Comparison of ENCODE assay signal across 32 cellular contexts in genomic region chr4:78606035-78606434, GRCh38. TPM values are rescaled to one million over a fixed set of nuclear protein-coding genes. Genes with fewer than 3 reads are reported as not detected.
"Had no signal": no experiment of that assay in that cellular context is flagged by ENCODE, and none has a peak within 500 bp of the region (broad histone marks: within the 10 kb centered on the region; RNA-seq: fewer than 3 reads in every experiment).

No MANE protein-coding gene starts in this region.

- FAIRE-seq: astrocyte, colon had no signal

- H3K27ac ChIP-seq: esophagus squamous epithelium, gastroesophageal sphincter, heart right ventricle, WERI-Rb-1 had no signal

- H3K27me3 ChIP-seq: esophagus squamous epithelium, gastroesophageal sphincter, heart right ventricle had no signal

- H3K36me3 ChIP-seq: WERI-Rb-1 had no signal

- H3K9me3 Mint-ChIP-seq: activated B cell treated with CpG ODN at 0.5 μM for 24 hours; activated CD8-positive, alpha-beta T cell treated with anti-CD3 and anti-CD28 coated beads for 36 hours; activated T-cell treated with anti-CD3 and anti-CD28 coated beads, Interleukin-2, amount 50 U/mL, for 4 hours; activated T-helper 17 cell treated with anti-CD3 and anti-CD28 coated beads, Interleukin-2, amount 50 U/mL, for 72 hours; effector memory CD8-positive, alpha-beta T cell; T-helper 2 cell treated with Interferon-gamma antibody and Interleukin-4, amounts not matched to agents 5 μg/mL and 100 μg/mL, for 36 hours had no signal

- H3K9me3 ChIP-seq: esophagus squamous epithelium, gastroesophageal sphincter, heart right ventricle had no signal

- H3K4me1 Mint-ChIP-seq: activated T-helper 17 cell treated with anti-CD3 and anti-CD28 coated beads, Interleukin-2, amount 50 U/mL, for 72 hours had no signal

- ATAC-seq: activated CD4-positive, CD25-positive, alpha-beta regulatory T cell treated with anti-CD3 and anti-CD28 coated beads, Interleukin-2, amount 50 U/mL, for 24 hours; activated CD8-positive, alpha-beta T cell treated with anti-CD3 and anti-CD28 coated beads for 36 hours; activated T-helper 17 cell treated with anti-CD3 and anti-CD28 coated beads, Interleukin-2, amount 50 U/mL, for 72 hours; effector memory CD8-positive, alpha-beta T cell; gastroesophageal sphincter; heart right ventricle; T-helper 17 cell had no signal

- H3K4me3 ChIP-seq: esophagus squamous epithelium, gastroesophageal sphincter, heart right ventricle had no signal

- H3K27ac Mint-ChIP-seq: activated B cell treated with CpG ODN at 0.5 μM for 24 hours; activated CD8-positive, alpha-beta T cell treated with anti-CD3 and anti-CD28 coated beads for 36 hours; activated naive CD8-positive, alpha-beta T cell; activated T-helper 17 cell treated with anti-CD3 and anti-CD28 coated beads, Interleukin-2, amount 50 U/mL, for 72 hours; effector memory CD8-positive, alpha-beta T cell; T-helper 17 cell; T-helper 2 cell treated with Interferon-gamma antibody and Interleukin-4, amounts not matched to agents 5 μg/mL and 100 μg/mL, for 36 hours had no signal

- H3K4me1 ChIP-seq: esophagus squamous epithelium, gastroesophageal sphincter had no signal

- H3K4me3 Mint-ChIP-seq: activated B cell treated with CpG ODN at 0.5 μM for 24 hours; activated CD8-positive, alpha-beta T cell treated with anti-CD3 and anti-CD28 coated beads for 36 hours; activated naive CD8-positive, alpha-beta T cell; activated T-cell treated with anti-CD3 and anti-CD28 coated beads, Interleukin-2, amount 50 U/mL, for 4 hours; activated T-helper 17 cell treated with anti-CD3 and anti-CD28 coated beads, Interleukin-2, amount 50 U/mL, for 72 hours; effector memory CD8-positive, alpha-beta T cell; T-helper 17 cell; T-helper 2 cell treated with Interferon-gamma antibody and Interleukin-4, amounts not matched to agents 5 μg/mL and 100 μg/mL, for 36 hours had no signal

- DNase-seq: activated B cell treated with CpG ODN at 0.5 μM for 24 hours; activated CD4-positive, alpha-beta T cell treated with anti-CD3 and anti-CD28 coated beads for 48 hours; activated CD4-positive, alpha-beta T cell treated with anti-CD3 and anti-CD28 coated beads, Interleukin-2, amount 50 U/mL, for 1 hour; activated CD4-positive, alpha-beta T cell treated with anti-CD3 and anti-CD28 coated beads, Interleukin-2, amount 50 U/mL, for 48 hours; activated CD8-positive, alpha-beta memory T cell treated with anti-CD3 and anti-CD28 coated beads for 24 hours; activated CD8-positive, alpha-beta T cell treated with anti-CD3 and anti-CD28 coated beads for 36 hours; activated effector memory CD4-positive, alpha-beta T cell treated with Interleukin-2 at 50 U/mL for 16 hours; activated gamma-delta T cell treated with Interleukin-2 at 50 U/mL for 16 hours; activated naive CD4-positive, alpha-beta T cell treated with anti-CD3 and anti-CD28 coated beads, Interleukin-2, amount 50 U/mL, for 16 hours; activated naive CD4-positive, alpha-beta T cell treated with Interleukin-2 at 50 U/mL for 16 hours; activated T-cell treated with anti-CD3 and anti-CD28 coated beads, Interleukin-2, amount 50 U/mL, for 4 hours; amniotic stem cell; anterior cingulate cortex; caudate nucleus; cortex of kidney; dermis blood vessel endothelial cell; effector CD4-positive, alpha-beta T cell; effector memory CD8-positive, alpha-beta T cell; erythroblast; esophagus squamous epithelium; foreskin melanocyte; heart right ventricle; T-helper 17 cell; T1000; WERI-Rb-1 had no signal

RNA-seq across cellular contexts. Expression of gene ANXA3, which starts 54.5 kb away (rescaled TPM):
- total RNA-seq: activated T-helper 17 cell treated with anti-CD3 and anti-CD28 coated beads, Interleukin-2, amount 50 U/mL, for 72 hours had no signal
